ENCODE assay signal across 20 cellular contexts in genomic region chr10:114244126-114244525, GRCh38. TPM values are rescaled to one million over a fixed set of nuclear protein-coding genes. Genes with fewer than 3 reads are reported as not detected.
"Had no signal": no experiment of that assay in that cellular context is flagged by ENCODE, and none has a peak within 500 bp of the region (broad histone marks: within the 10 kb centered on the region; RNA-seq: fewer than 3 reads in every experiment).

No MANE protein-coding gene starts in this region.

- H3K4me3 Mint-ChIP-seq: memory B cell; mesothelial cell of epicardium; natural killer cell treated with Interleukin-12 subunit alpha and Interleukin-12 subunit beta and Interleukin-15 and Interleukin-18, amount 100 ng/mL, for 72 hours; neural progenitor cell; stimulated activated naive CD8-positive, alpha-beta T cell treated with anti-CD3 and anti-CD28 coated beads, Interleukin-15, Interleukin-2, amounts not matched to agents 100 ng/mL and 50 ng/mL, for 24 hours had no signal

- H3K9me3 Mint-ChIP-seq: memory B cell; mesothelial cell of epicardium; natural killer cell treated with Interleukin-12 subunit alpha and Interleukin-12 subunit beta and Interleukin-15 and Interleukin-18, amount 100 ng/mL, for 72 hours; neural progenitor cell; stimulated activated naive CD8-positive, alpha-beta T cell treated with anti-CD3 and anti-CD28 coated beads, Interleukin-15, Interleukin-2, amounts not matched to agents 100 ng/mL and 50 ng/mL, for 24 hours had no signal

- H3K27ac Mint-ChIP-seq: memory B cell; mesothelial cell of epicardium; natural killer cell treated with Interleukin-12 subunit alpha and Interleukin-12 subunit beta and Interleukin-15 and Interleukin-18, amount 100 ng/mL, for 72 hours; neural progenitor cell; stimulated activated naive CD8-positive, alpha-beta T cell treated with anti-CD3 and anti-CD28 coated beads, Interleukin-15, Interleukin-2, amounts not matched to agents 100 ng/mL and 50 ng/mL, for 24 hours had no signal

- H3K36me3 ChIP-seq: colonic mucosa, heart left ventricle, neural progenitor cell, ovary, thoracic aorta, transverse colon had no signal

- H3K4me3 ChIP-seq: colonic mucosa, heart left ventricle, neural progenitor cell, ovary, smooth muscle cell, thoracic aorta, transverse colon had no signal

- H3K9me3 ChIP-seq: colonic mucosa, heart left ventricle, ovary, thoracic aorta, transverse colon had no signal

- H3K27ac ChIP-seq: colonic mucosa, heart left ventricle, neural progenitor cell, ovary, thoracic aorta, transverse colon had no signal

- DNase-seq: colonic mucosa; dermis blood vessel endothelial cell; erythroblast; heart left ventricle; hippocampal formation; kidney glomerular epithelial cell; nucleus accumbens; ovary; right cardiac atrium; stimulated activated CD4-positive, alpha-beta T cell treated with anti-CD3 and anti-CD28 coated beads, Interleukin-2, amount 100 ng/mL, for 48 hours; transverse colon had no signal

- H3K36me3 Mint-ChIP-seq: memory B cell; mesothelial cell of epicardium; natural killer cell treated with Interleukin-12 subunit alpha and Interleukin-12 subunit beta and Interleukin-15 and Interleukin-18, amount 100 ng/mL, for 72 hours; neural progenitor cell had no signal

- ATAC-seq: heart left ventricle; natural killer cell treated with Interleukin-12 subunit alpha and Interleukin-12 subunit beta and Interleukin-15 and Interleukin-18, amount 100 ng/mL, for 72 hours; right cardiac atrium had no signal

RNA-seq across cellular contexts. Expression of gene VWA2, which starts 5.1 kb away (rescaled TPM):
- total RNA-seq: dermis blood vessel endothelial cell; glomerular endothelial cell; natural killer cell treated with Interleukin-12 subunit alpha and Interleukin-12 subunit beta and Interleukin-15 and Interleukin-18, amount 100 ng/mL, for 72 hours; posterior vena cava; right cardiac atrium had no signal
